Comparison of ENCODE assay signal across 24 cellular contexts in the genomic region with DNA sequence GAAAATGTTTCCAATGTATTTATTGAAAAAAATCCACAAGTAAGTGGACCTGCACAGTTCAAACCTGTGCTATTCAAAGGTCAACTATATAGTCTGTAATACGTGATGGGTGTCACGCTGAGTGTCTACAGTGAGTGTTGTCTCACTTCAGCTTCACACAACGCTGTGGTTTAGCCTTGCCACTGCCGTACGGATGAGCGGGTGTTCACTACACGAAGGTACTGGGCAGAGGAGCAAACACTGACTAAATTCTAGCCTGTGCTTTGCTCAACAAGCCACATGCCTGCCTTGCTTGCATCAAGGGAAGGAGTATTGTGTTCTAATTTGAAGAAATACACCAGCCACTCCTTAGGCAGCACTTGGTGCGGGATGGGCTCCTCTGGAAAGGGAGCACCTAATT. TPM values are rescaled to one million over a fixed set of nuclear protein-coding genes. Genes with fewer than 3 reads are reported as not detected.
DNase-seq lines count a peak whose midpoint lies in the region; ATAC-seq and TF ChIP-seq lines count a peak whose summit lies in the region.
"Had no signal": no experiment of that assay in that cellular context is flagged by ENCODE, and none has a peak within 500 bp of the region (broad histone marks: within the 10 kb centered on the region; RNA-seq: fewer than 3 reads in every experiment).

No MANE protein-coding gene starts in this region.

- peaks cover 18% of the 10 kb centered on the region for H3K4me1 Mint-ChIP-seq in activated CD4-positive, alpha-beta memory T cell treated with anti-CD3 and anti-CD28 coated beads, Interleukin-2, amount 10 ng/mL, durations not matched to agents 7 days and 5 days

- H3K4me3 Mint-ChIP-seq in activated CD4-positive, alpha-beta memory T cell treated with anti-CD3 and anti-CD28 coated beads, Interleukin-2, amount 10 ng/mL, durations not matched to agents 7 days and 5 days, result no peak overlapping the region
- H3K4me3 Mint-ChIP-seq: activated B cell treated with CpG ODN at 0.5 μM for 24 hours; H9; stimulated activated naive CD8-positive, alpha-beta T cell treated with anti-CD3 and anti-CD28 coated beads, Interleukin-15, amount 100 ng/mL, for 72 hours had no signal

- ATAC-seq in left lobe of liver, result no peak
- ATAC-seq: stimulated activated naive CD8-positive, alpha-beta T cell treated with anti-CD3 and anti-CD28 coated beads, Interleukin-15, amount 100 ng/mL, for 72 hours had no signal

- no peaks in the 10 kb centered on the region for H3K9me3 Mint-ChIP-seq in activated CD4-positive, alpha-beta memory T cell treated with anti-CD3 and anti-CD28 coated beads, Interleukin-2, amount 10 ng/mL, durations not matched to agents 7 days and 5 days
- H3K9me3 Mint-ChIP-seq: activated B cell treated with CpG ODN at 0.5 μM for 24 hours; activated T-helper 2 cell treated with anti-CD3 and anti-CD28 coated beads, Interferon-gamma antibody, Interleukin-2, Interleukin-4, amounts not matched to agents 10 μg/mL and 5 μg/mL and 100 μg/mL, durations not matched to agents 14 hours and 24 hours and 36 hours; H9; stimulated activated naive CD8-positive, alpha-beta T cell treated with anti-CD3 and anti-CD28 coated beads, Interleukin-15, amount 100 ng/mL, for 72 hours had no signal

- H3K27me3 Mint-ChIP-seq in activated CD4-positive, alpha-beta memory T cell treated with anti-CD3 and anti-CD28 coated beads, Interleukin-2, amount 10 ng/mL, durations not matched to agents 7 days and 5 days, result peaks cover 7% of the 10 kb centered on the region

- no peak for TF ChIP-seq CTCF in GM13976 (IDR thresholded peaks at IDR 0.05; ENCODE audit: borderline replicate concordance, control extremely low read depth, extremely low read depth, insufficient read depth, missing control alignments)
- TF ChIP-seq CTCF in foreskin fibroblast (IDR thresholded peaks at IDR 0.05; ENCODE audit: low read depth, low read length), result no peak

- CTCF ChIA-PET in activated CD4-positive, alpha-beta memory T cell treated with anti-CD3 and anti-CD28 coated beads, Interleukin-2, amount 10 ng/mL, durations not matched to agents 7 days and 5 days (lab: Charles Lee), result interaction anchor here (1.4 to 4.4 kb wide), 4 partner anchors 22 to 140 kb away, joined by 3 to 78 read pairs (median 15); no protein-coding TSS in a partner anchor

- in situ Hi-C loops in GM13976 (cut with MboI; ENCODE audit: low sequenced_read_pairs, unreplicated experiment), result loop anchor here (10.0 kb wide), 2 partner anchors 110 to 140 kb away; partner anchors contain the start of gene KRTDAP

- H3K27ac Mint-ChIP-seq in activated CD4-positive, alpha-beta memory T cell treated with anti-CD3 and anti-CD28 coated beads, Interleukin-2, amount 10 ng/mL, durations not matched to agents 7 days and 5 days, result no peak overlapping the region
- H3K27ac Mint-ChIP-seq: activated B cell treated with CpG ODN at 0.5 μM for 24 hours; activated T-helper 2 cell treated with anti-CD3 and anti-CD28 coated beads, Interferon-gamma antibody, Interleukin-2, Interleukin-4, amounts not matched to agents 10 μg/mL and 5 μg/mL and 100 μg/mL, durations not matched to agents 14 hours and 24 hours and 36 hours; H9; stimulated activated naive CD8-positive, alpha-beta T cell treated with anti-CD3 and anti-CD28 coated beads, Interleukin-15, amount 100 ng/mL, for 72 hours had no signal

- POLR2A ChIA-PET in activated CD4-positive, alpha-beta memory T cell treated with anti-CD3 and anti-CD28 coated beads, Interleukin-2, amount 10 ng/mL, durations not matched to agents 7 days and 5 days (lab: Charles Lee), result interaction anchor here (2.8 kb wide), 1 partner anchor 108 kb away, joined by 12 read pairs; no protein-coding TSS in a partner anchor

- H3K36me3 Mint-ChIP-seq in activated CD4-positive, alpha-beta memory T cell treated with anti-CD3 and anti-CD28 coated beads, Interleukin-2, amount 10 ng/mL, durations not matched to agents 7 days and 5 days (ENCODE audit: low read depth), result no peaks in the 10 kb centered on the region

- no peak overlapping the region for H3K4me3 ChIP-seq in foreskin fibroblast (ENCODE audit: low read depth in 1 of 2, low read length in 2 of 2)
- H3K4me3 ChIP-seq: hepatocyte, smooth muscle cell, tibial artery had no signal

- DNase-seq in GM13976 (ENCODE audit: low spot score) (peak; percentile 13), left lobe of liver (ENCODE audit: low spot score) (peak; percentile 35), foreskin fibroblast (no peak), NCI-H146 treated with DMSO at 0.1 percent for 48 hours (lab: John Stamatoyannopoulos, UW; ENCODE audit: unreplicated experiment) (no peak), iPS-NIHi7 (ENCODE audit: extremely low spot score) (no peak)
- DNase-seq in activated CD4-positive, alpha-beta memory T cell treated with anti-CD3 and anti-CD28 coated beads, Interleukin-2, amount 10 ng/mL, durations not matched to agents 7 days and 5 days, result peak; percentile 23
- DNase-seq: activated B cell treated with CpG ODN at 0.5 μM for 24 hours; DMS 273 treated with DMSO at 0.1 percent for 48 hours; foreskin melanocyte; H9; NCI-H1092; NCI-H2081; NCI-H82; occipital lobe; Right ventricle myocardium superior; stimulated activated CD4-positive, alpha-beta T cell treated with anti-CD3 and anti-CD28 coated beads, Interleukin-4, amount 100 ng/mL, for 24 hours; SW 1271 had no signal

RNA-seq across cellular contexts. Expression of gene FFAR3, which starts 3.4 kb away (rescaled TPM):
- under 1 TPM; 0.63 to 0.78 TPM for total RNA-seq in activated CD4-positive, alpha-beta memory T cell treated with anti-CD3 and anti-CD28 coated beads, Interleukin-2, amount 10 ng/mL, durations not matched to agents 7 days and 5 days
- not detected for total RNA-seq in left lobe of liver
- total RNA-seq: cerebellum, H9, occipital lobe, Right ventricle myocardium superior, smooth muscle cell had no signal

RNA-seq across cellular contexts. Expression of gene FFAR1, which starts 7.2 kb away (rescaled TPM):
- not detected for total RNA-seq in activated CD4-positive, alpha-beta memory T cell treated with anti-CD3 and anti-CD28 coated beads, Interleukin-2, amount 10 ng/mL, durations not matched to agents 7 days and 5 days
- total RNA-seq in left lobe of liver, result not detected
- total RNA-seq: cerebellum, H9, hepatocyte, lung microvascular endothelial cell, occipital lobe, Right ventricle myocardium superior, smooth muscle cell had no signal

RNA-seq across cellular contexts. Expression of gene GPR42, which starts 16.0 kb away (rescaled TPM):
- total RNA-seq in activated CD4-positive, alpha-beta memory T cell treated with anti-CD3 and anti-CD28 coated beads, Interleukin-2, amount 10 ng/mL, durations not matched to agents 7 days and 5 days, result under 1 TPM in 1 of 2 experiments, not detected in 1; 0.13 TPM
- total RNA-seq in left lobe of liver, result not detected
- total RNA-seq: activated B cell treated with CpG ODN at 0.5 μM for 24 hours, cerebellum, H9, hepatocyte, lung microvascular endothelial cell, occipital lobe, Right ventricle myocardium superior, smooth muscle cell had no signal

RNA-seq across cellular contexts. Expression of gene CD22, which starts 25.9 kb away (rescaled TPM):
- under 1 TPM; 0.63 to 0.76 TPM for total RNA-seq in activated CD4-positive, alpha-beta memory T cell treated with anti-CD3 and anti-CD28 coated beads, Interleukin-2, amount 10 ng/mL, durations not matched to agents 7 days and 5 days
- 1.2 TPM for total RNA-seq in left lobe of liver
- total RNA-seq: cerebellum, H9, lung microvascular endothelial cell, occipital lobe, smooth muscle cell had no signal

Comparison
In these comparisons a context has a peak if more than half of its experiments do, and no peak if none do; other contexts are left out.
1. DNase-seq: peak in GM13976 (single experiment), activated CD4-positive, alpha-beta memory T cell treated with anti-CD3 and anti-CD28 coated beads, Interleukin-2, amount 10 ng/mL, durations not matched to agents 7 days and 5 days (single experiment) and left lobe of liver (single experiment); none in foreskin fibroblast (0 of 2), NCI-H146 treated with DMSO at 0.1 percent for 48 hours (single experiment) and iPS-NIHi7 (single experiment).